Comparison of ENCODE assay signal across 16 cellular contexts in genomic region chr10:74968621-74969019, GRCh38.
DNase-seq lines count a peak whose midpoint lies in the region; ATAC-seq and TF ChIP-seq lines count a peak whose summit lies in the region.
"Had no signal": no experiment of that assay in that cellular context is flagged by ENCODE, and none has a peak within 500 bp of the region (broad histone marks: within the 10 kb centered on the region; RNA-seq: fewer than 3 reads in every experiment).

No MANE protein-coding gene starts in this region.

- peaks cover 47% of the 10 kb centered on the region for H3K4me1 Mint-ChIP-seq in activated CD8-positive, alpha-beta T cell treated with anti-CD3 and anti-CD28 coated beads for 36 hours (ENCODE audit: low read depth)
- H3K4me1 Mint-ChIP-seq in naive thymus-derived CD4-positive, alpha-beta T cell = peaks cover 20 to 55% (median 48%) of the 10 kb centered on the region in 7 donors

- no peaks in the 10 kb centered on the region for H4K20me1 ChIP-seq in MM.1S (ENCODE audit: insufficient read depth, low read length)

- no peaks in the 10 kb centered on the region for H3K36me3 ChIP-seq in MM.1S (replicated peaks; ENCODE audit: insufficient read depth, low read length)
- no peaks in the 10 kb centered on the region for H3K36me3 ChIP-seq in naive thymus-derived CD4-positive, alpha-beta T cell (ENCODE audit: control insufficient read depth in 2 of 3, insufficient read depth in 3 of 3, low read length in 3 of 3)
- H3K36me3 ChIP-seq: esophagus muscularis mucosa, lower lobe of right lung had no signal

- CTCF ChIA-PET in activated CD8-positive, alpha-beta T cell treated with anti-CD3 and anti-CD28 coated beads for 36 hours (lab: Charles Lee) = no interaction called here
- CTCF ChIA-PET in naive thymus-derived CD4-positive, alpha-beta T cell (lab: Charles Lee) = no interaction called here

- peak overlapping the region; percentile 24; the same call in 1 of the 2 replicates for H3K27ac ChIP-seq in MM.1S (ENCODE audit: low read length)
- H3K27ac ChIP-seq in naive thymus-derived CD4-positive, alpha-beta T cell (ENCODE audit: low read depth, low read length) = peak overlapping the region; percentile 70
- H3K27ac ChIP-seq: lower lobe of right lung had no signal

- peaks cover 30% of the 10 kb centered on the region for H3K79me2 ChIP-seq in MM.1S (ENCODE audit: low read length)

- no peaks in the 10 kb centered on the region for H3K9me2 ChIP-seq in MM.1S (replicated peaks; ENCODE audit: insufficient read depth, low read length)

- ATAC-seq in activated CD8-positive, alpha-beta T cell treated with anti-CD3 and anti-CD28 coated beads for 36 hours = no peak
- no peak for ATAC-seq in naive thymus-derived CD4-positive, alpha-beta T cell
- ATAC-seq in Right ventricle myocardium inferior (no peak), HG02884 (IDR thresholded peaks at IDR 0.05; ENCODE audit: unreplicated experiment) (no peak), GM18907 (IDR thresholded peaks at IDR 0.05; ENCODE audit: unreplicated experiment) (no peak), HG03139 (IDR thresholded peaks at IDR 0.05; ENCODE audit: unreplicated experiment) (no peak)
- ATAC-seq: HCT116 had no signal

- no peak overlapping the region for H3K9ac ChIP-seq in MM.1S (ENCODE audit: low read length)

- intact Hi-C loops in activated CD8-positive, alpha-beta T cell treated with anti-CD3 and anti-CD28 coated beads for 36 hours (cut with micrococcal nuclease) = no loop called here
- intact Hi-C loops in naive thymus-derived CD4-positive, alpha-beta T cell (cut with micrococcal nuclease) = no loop called here
- intact Hi-C loops in Right ventricle myocardium inferior (cut with DNase I) = no loop called here

- DNase-seq in COLO668 (lab: John Stamatoyannopoulos, UW; ENCODE audit: unreplicated experiment) (peak; percentile 4), MM.1S (no peak), Right ventricle myocardium inferior (ENCODE audit: missing footprints) (no peak)
- DNase-seq in activated CD8-positive, alpha-beta T cell treated with anti-CD3 and anti-CD28 coated beads for 36 hours = no peak
- no peak for DNase-seq in naive thymus-derived CD4-positive, alpha-beta T cell
- DNase-seq: activated naive CD4-positive, alpha-beta T cell; hypothalamus; lower lobe of right lung; NCI-H524 treated with DMSO at 0.1 percent for 48 hours; occipital lobe; T1000 had no signal

- peak overlapping the region; percentile 90 for H3K27ac Mint-ChIP-seq in activated CD8-positive, alpha-beta T cell treated with anti-CD3 and anti-CD28 coated beads for 36 hours
- peak overlapping the region in 8 of 9 donors; percentile 91 to 97 (median 94) for H3K27ac Mint-ChIP-seq in naive thymus-derived CD4-positive, alpha-beta T cell

- peak overlapping the region; percentile 46 for H3K4me2 ChIP-seq in MM.1S (ENCODE audit: low read depth, low read length)

- peaks cover 35% of the 10 kb centered on the region for H3K4me1 ChIP-seq in MM.1S (ENCODE audit: low read length)
- peaks cover 6 to 15% of the 10 kb centered on the region in 2 donors for H3K4me1 ChIP-seq in naive thymus-derived CD4-positive, alpha-beta T cell (ENCODE audit: control insufficient read depth in 2 of 2, insufficient read depth in 2 of 2, low read length in 2 of 2)

- no peaks in the 10 kb centered on the region for H3K27me3 ChIP-seq in MM.1S (replicated peaks; ENCODE audit: insufficient read depth, low read length)
- H3K27me3 ChIP-seq in naive thymus-derived CD4-positive, alpha-beta T cell (ENCODE audit: control insufficient read depth in 2 of 2, insufficient read depth in 2 of 2, low read length in 2 of 2) = no peaks in the 10 kb centered on the region
- H3K27me3 ChIP-seq: esophagus muscularis mucosa had no signal

- no peaks in the 10 kb centered on the region for H3K9me3 ChIP-seq in MM.1S (replicated peaks; ENCODE audit: insufficient read depth, low read length)
- no peaks in the 10 kb centered on the region for H3K9me3 ChIP-seq in naive thymus-derived CD4-positive, alpha-beta T cell (ENCODE audit: control insufficient read depth in 2 of 3, low read length in 3 of 3)
- H3K9me3 ChIP-seq: esophagus muscularis mucosa, lower lobe of right lung had no signal

- H3K27me3 Mint-ChIP-seq in activated CD8-positive, alpha-beta T cell treated with anti-CD3 and anti-CD28 coated beads for 36 hours = no peaks in the 10 kb centered on the region
- H3K27me3 Mint-ChIP-seq in naive thymus-derived CD4-positive, alpha-beta T cell = no peaks in the 10 kb centered on the region

- peak overlapping the region; percentile 56 for H3K4me3 Mint-ChIP-seq in activated CD8-positive, alpha-beta T cell treated with anti-CD3 and anti-CD28 coated beads for 36 hours
- peak overlapping the region in 8 of 10 donors; percentile 66 to 81 (median 76) for H3K4me3 Mint-ChIP-seq in naive thymus-derived CD4-positive, alpha-beta T cell

- 0 out of 2 replicates have a peak overlapping the region, but pooled peaks have one; percentile 5 for H3K4me3 ChIP-seq in MM.1S (ENCODE audit: low read length)
- H3K4me3 ChIP-seq in naive thymus-derived CD4-positive, alpha-beta T cell (ENCODE audit: low read length) = no peak overlapping the region
- H3K4me3 ChIP-seq: esophagus muscularis mucosa, lower lobe of right lung had no signal

- peaks cover 3% of the 10 kb centered on the region for H3K9me3 Mint-ChIP-seq in activated CD8-positive, alpha-beta T cell treated with anti-CD3 and anti-CD28 coated beads for 36 hours
- peaks cover 0 to 7% (median 3%) of the 10 kb centered on the region in 11 donors for H3K9me3 Mint-ChIP-seq in naive thymus-derived CD4-positive, alpha-beta T cell

- H3F3A ChIP-seq in MM.1S (ENCODE audit: insufficient read depth, low read length) = 0 out of 2 replicates have a peak, but pooled peaks cover 7% of the 10 kb centered on the region

- no peak overlapping the region for H2AFZ ChIP-seq in MM.1S (ENCODE audit: low read length)

- no peak for TF ChIP-seq CTCF in MM.1S (IDR thresholded peaks at IDR 0.05; ENCODE audit: low read length)
- no peak for TF ChIP-seq CTCF in activated CD8-positive, alpha-beta T cell treated with anti-CD3 and anti-CD28 coated beads for 36 hours (IDR thresholded peaks at IDR 0.05)

- H3K36me3 Mint-ChIP-seq in activated CD8-positive, alpha-beta T cell treated with anti-CD3 and anti-CD28 coated beads for 36 hours (ENCODE audit: low read depth) = peaks cover 17% of the 10 kb centered on the region
- peaks cover 9 to 24% (median 21%) of the 10 kb centered on the region in 5 donors for H3K36me3 Mint-ChIP-seq in naive thymus-derived CD4-positive, alpha-beta T cell

- POLR2A ChIA-PET in activated CD8-positive, alpha-beta T cell treated with anti-CD3 and anti-CD28 coated beads for 36 hours (lab: Charles Lee) = interaction anchor here (1.0 kb wide), 1 partner anchor 9 kb away, joined by 4 read pairs; no protein-coding TSS in a partner anchor
- POLR2A ChIA-PET in naive thymus-derived CD4-positive, alpha-beta T cell (lab: Charles Lee) = no interaction called here
